ENCODE assay signal across 25 cellular contexts in genomic region chrY:7336023-7336873, GRCh38.
DNase-seq lines count a peak whose midpoint lies in the region; ATAC-seq and TF ChIP-seq lines count a peak whose summit lies in the region.
"Had no signal": no experiment of that assay in that cellular context is flagged by ENCODE, and none has a peak within 500 bp of the region (broad histone marks: within the 10 kb centered on the region; RNA-seq: fewer than 3 reads in every experiment).

No MANE protein-coding gene starts in this region.

- 91% methylated on average over 13 of the region's 13 CpGs for WGBS in sigmoid colon, 2 donors

- peaks cover 54% of the 10 kb centered on the region for H3K36me3 Mint-ChIP-seq in activated CD4-positive, alpha-beta memory T cell treated with anti-CD3 and anti-CD28 coated beads for 36 hours
- H3K36me3 Mint-ChIP-seq in activated naive CD8-positive, alpha-beta T cell treated with anti-CD3 and anti-CD28 coated beads for 36 hours = peaks cover 46% of the 10 kb centered on the region
- no peaks in the 10 kb centered on the region for H3K36me3 Mint-ChIP-seq in nephron progenitor cell (ENCODE audit: low read depth)
- H3K36me3 Mint-ChIP-seq: neural progenitor cell had no signal

- intact Hi-C loops in activated CD4-positive, alpha-beta memory T cell treated with anti-CD3 and anti-CD28 coated beads for 36 hours (cut with micrococcal nuclease) = loop anchor here (2.0 kb wide), 1 partner anchor 61 kb away; no protein-coding TSS in a partner anchor
- intact Hi-C loops in sigmoid colon (cut with DNase I) = no loop called here

- peak; percentile 80 for ATAC-seq in stimulated activated naive CD8-positive, alpha-beta T cell treated with anti-CD3 and anti-CD28 coated beads, Interleukin-15, amount 100 ng/mL, for 72 hours

- no peak for TF ChIP-seq POLR2A in sigmoid colon (IDR thresholded peaks at IDR 0.05)

- TF ChIP-seq EP300 in sigmoid colon (IDR thresholded peaks at IDR 0.05) = no peak

- H3K36me3 ChIP-seq in sigmoid colon = no peaks in the 10 kb centered on the region
- H3K36me3 ChIP-seq: neural progenitor cell had no signal

- no peak overlapping the region for H3K4me3 ChIP-seq in sigmoid colon
- H3K4me3 ChIP-seq: neural progenitor cell, smooth muscle cell, tibial nerve had no signal

- H3K27me3 Mint-ChIP-seq in activated CD4-positive, alpha-beta memory T cell treated with anti-CD3 and anti-CD28 coated beads for 36 hours = no peaks in the 10 kb centered on the region
- H3K27me3 Mint-ChIP-seq in activated naive CD8-positive, alpha-beta T cell treated with anti-CD3 and anti-CD28 coated beads for 36 hours = no peaks in the 10 kb centered on the region
- H3K27me3 Mint-ChIP-seq in stimulated activated naive CD8-positive, alpha-beta T cell treated with anti-CD3 and anti-CD28 coated beads, Interleukin-15, amount 100 ng/mL, for 72 hours = no peaks in the 10 kb centered on the region
- H3K27me3 Mint-ChIP-seq in nephron progenitor cell (ENCODE audit: low read depth, poor library complexity) = no peaks in the 10 kb centered on the region

- TF ChIP-seq CTCF in sigmoid colon (IDR thresholded peaks at IDR 0.05) (no peak), nephron progenitor cell (IDR thresholded peaks at IDR 0.05) (no peak)

- DNase-seq in activated naive CD4-positive, alpha-beta T cell treated with Interleukin-2 at 50 U/mL for 16 hours = peak; percentile 14
- no peak for DNase-seq in activated naive CD4-positive, alpha-beta T cell treated with anti-CD3 and anti-CD28 coated beads, Interleukin-2, amount 50 U/mL, for 16 hours
- peak; percentile 56 for DNase-seq in activated CD4-positive, alpha-beta memory T cell treated with anti-CD3 and anti-CD28 coated beads for 36 hours
- no peak for DNase-seq in activated naive CD8-positive, alpha-beta T cell treated with anti-CD3 and anti-CD28 coated beads for 36 hours
- DNase-seq in stimulated activated naive CD8-positive, alpha-beta T cell treated with anti-CD3 and anti-CD28 coated beads, Interleukin-15, amount 100 ng/mL, for 72 hours = peak in 1 of 2 donors; percentile 54
- DNase-seq in sigmoid colon = no peak
- DNase-seq in nephron progenitor cell = no peak
- DNase-seq: activated CD4-positive, alpha-beta T cell treated with anti-CD3 and anti-CD28 coated beads, Interleukin-2, amount 50 U/mL, for 1 hour; Caco-2; caudate nucleus; cortex of kidney; DMS53; H7; mammary epithelial cell; NCI-H1048; NCI-H1694; NCI-H446; NCI-H774; SHP77 treated with DMSO at 0.1 percent for 48 hours; stimulated activated CD8-positive, alpha-beta memory T cell treated with anti-CD3 and anti-CD28 coated beads, Interleukin-4, amount 100 ng/mL, for 48 hours; T-helper 9 cell had no signal

- H3K9me3 ChIP-seq in sigmoid colon = no peaks in the 10 kb centered on the region
- H3K9me3 ChIP-seq: Caco-2, tibial nerve had no signal

- no peak overlapping the region for H3K27ac ChIP-seq in sigmoid colon
- H3K27ac ChIP-seq: neural progenitor cell, parathyroid adenoma, tibial nerve had no signal

- H3K4me1 Mint-ChIP-seq in activated CD4-positive, alpha-beta memory T cell treated with anti-CD3 and anti-CD28 coated beads for 36 hours (ENCODE audit: low read depth) = peaks cover 71% of the 10 kb centered on the region
- H3K4me1 Mint-ChIP-seq in activated naive CD8-positive, alpha-beta T cell treated with anti-CD3 and anti-CD28 coated beads for 36 hours = peaks cover 53% of the 10 kb centered on the region
- H3K4me1 Mint-ChIP-seq in stimulated activated naive CD8-positive, alpha-beta T cell treated with anti-CD3 and anti-CD28 coated beads, Interleukin-15, amount 100 ng/mL, for 72 hours = peaks cover 75% of the 10 kb centered on the region
- no peaks in the 10 kb centered on the region for H3K4me1 Mint-ChIP-seq in nephron progenitor cell
- H3K4me1 Mint-ChIP-seq: neural progenitor cell had no signal

- H3K27me3 ChIP-seq in sigmoid colon = no peaks in the 10 kb centered on the region
- H3K27me3 ChIP-seq: neural progenitor cell, tibial nerve had no signal

- no peaks in the 10 kb centered on the region for H3K4me1 ChIP-seq in sigmoid colon
- H3K4me1 ChIP-seq: Caco-2, neural progenitor cell, parathyroid adenoma, tibial nerve had no signal

- CTCF ChIA-PET in activated CD4-positive, alpha-beta memory T cell treated with anti-CD3 and anti-CD28 coated beads for 36 hours (lab: Charles Lee) = no interaction called here

- POLR2A ChIA-PET in activated CD4-positive, alpha-beta memory T cell treated with anti-CD3 and anti-CD28 coated beads for 36 hours (lab: Charles Lee) = interaction anchor here (0.6 kb wide), 2 partner anchors 9 kb away, joined by 3 to 4 read pairs; no protein-coding TSS in a partner anchor

- H3K27ac Mint-ChIP-seq in activated CD4-positive, alpha-beta memory T cell treated with anti-CD3 and anti-CD28 coated beads for 36 hours = peak overlapping the region; percentile 97
- H3K27ac Mint-ChIP-seq in activated naive CD8-positive, alpha-beta T cell treated with anti-CD3 and anti-CD28 coated beads for 36 hours = peak overlapping the region; percentile 86
- H3K27ac Mint-ChIP-seq in stimulated activated naive CD8-positive, alpha-beta T cell treated with anti-CD3 and anti-CD28 coated beads, Interleukin-15, amount 100 ng/mL, for 72 hours = peak overlapping the region in 1 of 2 donors; percentile 96
- H3K27ac Mint-ChIP-seq in nephron progenitor cell = no peak overlapping the region
- H3K27ac Mint-ChIP-seq: neural progenitor cell had no signal

- no peaks in the 10 kb centered on the region for H3K9me3 Mint-ChIP-seq in activated CD4-positive, alpha-beta memory T cell treated with anti-CD3 and anti-CD28 coated beads for 36 hours
- H3K9me3 Mint-ChIP-seq in activated naive CD8-positive, alpha-beta T cell treated with anti-CD3 and anti-CD28 coated beads for 36 hours = no peaks in the 10 kb centered on the region
- no peaks in the 10 kb centered on the region for H3K9me3 Mint-ChIP-seq in stimulated activated naive CD8-positive, alpha-beta T cell treated with anti-CD3 and anti-CD28 coated beads, Interleukin-15, amount 100 ng/mL, for 72 hours
- H3K9me3 Mint-ChIP-seq in nephron progenitor cell = no peaks in the 10 kb centered on the region
- H3K9me3 Mint-ChIP-seq: neural progenitor cell had no signal

- H3K4me3 Mint-ChIP-seq in activated CD4-positive, alpha-beta memory T cell treated with anti-CD3 and anti-CD28 coated beads for 36 hours = peak overlapping the region; percentile 68
- H3K4me3 Mint-ChIP-seq in activated naive CD8-positive, alpha-beta T cell treated with anti-CD3 and anti-CD28 coated beads for 36 hours = peak overlapping the region; percentile 50
- peak overlapping the region; percentile 39 to 78 for H3K4me3 Mint-ChIP-seq in stimulated activated naive CD8-positive, alpha-beta T cell treated with anti-CD3 and anti-CD28 coated beads, Interleukin-15, amount 100 ng/mL, for 72 hours
- H3K4me3 Mint-ChIP-seq in nephron progenitor cell = no peak overlapping the region
- H3K4me3 Mint-ChIP-seq: neural progenitor cell had no signal

Comparison
In these comparisons a context has a peak if more than half of its experiments do, and no peak if none do; other contexts are left out.
1. DNase-seq: peak in activated naive CD4-positive, alpha-beta T cell treated with Interleukin-2 at 50 U/mL for 16 hours (single experiment) and activated CD4-positive, alpha-beta memory T cell treated with anti-CD3 and anti-CD28 coated beads for 36 hours (single experiment); none in activated naive CD4-positive, alpha-beta T cell treated with anti-CD3 and anti-CD28 coated beads, Interleukin-2, amount 50 U/mL, for 16 hours (single experiment), activated naive CD8-positive, alpha-beta T cell treated with anti-CD3 and anti-CD28 coated beads for 36 hours (single experiment), sigmoid colon (single experiment) and nephron progenitor cell (single experiment).